ENCODE assay signal across 8 cellular contexts in genomic region chr2:119290859-119291587, GRCh38.
DNase-seq lines count a peak whose midpoint lies in the region; ATAC-seq, FAIRE-seq and TF ChIP-seq lines count a peak whose summit lies in the region.

No MANE protein-coding gene starts in this region.

- H3K27me3 ChIP-seq in K562 (ENCODE audit: control insufficient read depth in 2 of 2, insufficient read depth in 2 of 2, low read length in 2 of 2): peaks cover 32 to 58% of the 10 kb centered on the region in 2 experiments

- no peak overlapping the region for H2AFZ ChIP-seq in K562 (ENCODE audit: low read depth, low read length)

- in situ Hi-C loops in K562 (cut with MboI): loop anchor here (25.0 kb wide), 2 partner anchors 279 to 404 kb away; no protein-coding TSS in a partner anchor

- H3K27ac ChIP-seq in K562 (ENCODE audit: extremely low read depth, low read depth, low read length): no peak overlapping the region

- TF ChIP-seq CTCF in AG10803 (conservative IDR thresholded peaks at IDR 0.05; ENCODE audit: low read length): peak; percentile 51
- peak; percentile 79 to 83 (median 82) for TF ChIP-seq CTCF in K562 (IDR thresholded peaks at IDR 0.05 in 2 of 3, conservative IDR thresholded peaks at IDR 0.05 in 1 of 3; ENCODE audit: insufficient read depth in 2 of 3, low read depth in 1 of 3, low read length in 3 of 3)

- intact Hi-C loops in K562 (cut with micrococcal nuclease): loop anchor here (1.0 to 5.0 kb wide), 3 partner anchors 73 to 409 kb away; no protein-coding TSS in a partner anchor

- CTCF ChIA-PET in K562 (lab: Yijun Ruan, JAX; ENCODE audit: low intra/inter-chr PET ratio): interaction anchor here (0.8 to 1.7 kb wide), 4 partner anchors 55 to 280 kb away, joined by 3 to 15 read pairs (median 3); no protein-coding TSS in a partner anchor

- DNase-seq in AG10803 (ENCODE audit: low read depth) (peak; percentile 8), NAMALWA (ENCODE audit: low spot score) (peak; percentile 77), SW480 (ENCODE audit: low spot score) (peak; percentile 68), K562 (ENCODE audit: extremely low read depth in 1 of 4, low spot score in 3 of 4) (peak; percentile 62 to 74 (median 67)), islet precursor cell (peak; percentile 93)
- DNase-seq in stimulated activated CD4-positive, alpha-beta T cell treated with anti-CD3 and anti-CD28 coated beads, Interleukin-4, amount 100 ng/mL, for 1 hour: peak; percentile 65
- no peak for DNase-seq in effector CD8-positive, alpha-beta T cell (lab: John Stamatoyannopoulos, UW)

- no peak for TF ChIP-seq EP300 in K562 (IDR thresholded peaks at IDR 0.05; ENCODE audit: low read length)

- H3K4me2 ChIP-seq in K562 (ENCODE audit: insufficient read depth, low read length): no peak overlapping the region

- peaks cover 7% of the 10 kb centered on the region; the same call in 1 of the 2 replicates for H4K20me1 ChIP-seq in K562 (replicated peaks; ENCODE audit: control insufficient read depth, insufficient read depth, low read length)

- 4% methylated on average over 15 of the region's 15 CpGs for WGBS in K562 (ENCODE audit: insufficient coverage, low coverage, missing lambda C conversion rate)

- H3K79me2 ChIP-seq in K562 (ENCODE audit: control insufficient read depth, insufficient read depth, low read length): no peaks in the 10 kb centered on the region

- no peaks in the 10 kb centered on the region; a peak in 1 of 5 replicates for H3K4me1 ChIP-seq in K562 (replicated peaks in 1 of 2; ENCODE audit: control insufficient read depth in 2 of 2, insufficient read depth in 2 of 2, low read length in 2 of 2)

- TF ChIP-seq RAD21 in K562 (CRISPR knock-in tag; conservative IDR thresholded peaks at IDR 0.05 in 1 of 2, IDR thresholded peaks at IDR 0.05 in 1 of 2): peak; percentile 65 to 89

- BruUV-seq in K562 (replicated peaks; lab: Mats Ljungman, UMichigan): no TSS peak

- peak; percentile 92 for FAIRE-seq in K562 (lab: Jason Lieb, UNC)

- ATAC-seq in GM19397 (IDR thresholded peaks at IDR 0.05; ENCODE audit: unreplicated experiment) (peak; percentile 69), K562 (peak; percentile 97)

- no peaks in the 10 kb centered on the region for H3K9me1 ChIP-seq in K562 (ENCODE audit: control insufficient read depth, insufficient read depth, low read length)

- POLR2A ChIA-PET in K562 (lab: Yijun Ruan, JAX): no interaction called here

- H3K9me3 ChIP-seq in K562 (replicated peaks; ENCODE audit: control insufficient read depth, insufficient read depth, low read depth, low read length): no peaks in the 10 kb centered on the region

- no peak overlapping the region for H3K9ac ChIP-seq in K562 (ENCODE audit: insufficient read depth in 1 of 2, low read depth in 2 of 2, low read length in 2 of 2)

- no peaks in the 10 kb centered on the region for H3K36me3 ChIP-seq in K562 (ENCODE audit: control insufficient read depth, insufficient read depth, low read length)

- H3K4me3 ChIP-seq in AG10803 (ENCODE audit: low read length): no peak overlapping the region
- H3K4me3 ChIP-seq in K562: no peak overlapping the region

- no peak for TF ChIP-seq POLR2A in K562 (conservative IDR thresholded peaks at IDR 0.05)

TF ChIP-seq in K562, 482 proteins besides CTCF, POLR2A, EP300 and RAD21 (continues in another document):
- TF ChIP-seq BHLHE40 (IDR thresholded peaks at IDR 0.05; ENCODE audit: low read length) (0 out of 2 replicates have a peak, but pooled peaks have one; percentile 10), CREB3 (tag; conservative IDR thresholded peaks at IDR 0.05; ENCODE audit: low read depth) (no peak), THAP7 (CRISPR knock-in tag; IDR thresholded peaks at IDR 0.05) (no peak), ZNF311 (CRISPR knock-in tag; IDR thresholded peaks at IDR 0.05) (no peak), MEIS2 (IDR thresholded peaks at IDR 0.05; ENCODE audit: partially characterized antibody) (peak; percentile 6), SMAD1 (IDR thresholded peaks at IDR 0.05; ENCODE audit: low read depth, low read length, partially characterized antibody) (no peak), PKNOX1 (IDR thresholded peaks at IDR 0.05) (peak; percentile 89), NR0B1 (IDR thresholded peaks at IDR 0.05; ENCODE audit: partially characterized antibody) (no peak), STAG1 (CRISPR knock-in tag; IDR thresholded peaks at IDR 0.05; ENCODE audit: borderline replicate concordance) (peak; percentile 84), TFAP4 (CRISPR knock-in tag; IDR thresholded peaks at IDR 0.05; ENCODE audit: borderline replicate concordance) (peak; percentile 29; the same call in 1 of the 2 replicates), HDAC6 (IDR thresholded peaks at IDR 0.05; ENCODE audit: low read depth, low read length) (no peak), E2F6 (IDR thresholded peaks at IDR 0.05; ENCODE audit: borderline replicate concordance in 1 of 2, extremely low read depth in 1 of 2, insufficient read depth in 1 of 2, insufficient read length in 1 of 2, low read depth in 1 of 2, low read length in 1 of 2, poor library complexity in 1 of 2, severe bottlenecking in 1 of 2) (peak in 1 of 2 experiments; percentile 24), PBX2 (CRISPR knock-in tag; IDR thresholded peaks at IDR 0.05; ENCODE audit: low read depth) (no peak), PBX2 (tag; conservative IDR thresholded peaks at IDR 0.05; ENCODE audit: low read depth) (peak; percentile 60; the same call in 1 of the 2 replicates)
